In genomic region chr13:51523082-51523518, GRCh38 we compare ENCODE assay signal across 10 cellular contexts.
A peak's percentile ranks its signal among the peaks of the same experiment; 100 is the strongest.
DNase-seq lines count a peak whose midpoint lies in the region; ATAC-seq and TF ChIP-seq lines count a peak whose summit lies in the region.
"Had no signal": no experiment of that assay in that cellular context is flagged by ENCODE, and none has a peak within 500 bp of the region (broad histone marks: within the 10 kb centered on the region; RNA-seq: fewer than 3 reads in every experiment).

No MANE protein-coding gene starts in this region.

- H3K9ac ChIP-seq in DND-41 (ENCODE audit: low read depth, low read length): no peak overlapping the region
- H3K9ac ChIP-seq in PC-3 (ENCODE audit: low read length): peak overlapping the region; percentile 71
- no peak overlapping the region for H3K9ac ChIP-seq in endodermal cell (ENCODE audit: extremely low read depth, low read length, poor library complexity, severe bottlenecking)

- H3K36me3 ChIP-seq in DND-41 (ENCODE audit: insufficient read depth, low read length) (no peaks in the 10 kb centered on the region), PC-3 (ENCODE audit: low read depth, low read length) (no peaks in the 10 kb centered on the region), endodermal cell (ENCODE audit: control insufficient read depth, insufficient read depth, low read length) (no peaks in the 10 kb centered on the region)

- BruUV-seq in PC-3 (replicated peaks; lab: Mats Ljungman, UMichigan): no TSS peak

- intact Hi-C loops in PC-3 (cut with micrococcal nuclease): loop anchor here (5.0 kb wide), 1 partner anchor 71 kb away; the partner anchor contains the start of gene INTS6

- H3K4me3 Mint-ChIP-seq in naive thymus-derived CD8-positive, alpha-beta T cell: peak overlapping the region in 5 of 10 donors; percentile 14 to 28 (median 23)
- H3K4me3 Mint-ChIP-seq in endodermal cell: no peak overlapping the region
- H3K4me3 Mint-ChIP-seq: nephron had no signal

- H3K27me3 Mint-ChIP-seq in naive thymus-derived CD8-positive, alpha-beta T cell: no peaks in the 10 kb centered on the region
- H3K27me3 Mint-ChIP-seq in endodermal cell (ENCODE audit: insufficient read depth): no peaks in the 10 kb centered on the region

- H3K27ac ChIP-seq in DND-41 (ENCODE audit: low read length) (peak overlapping the region; percentile 57), PC-3 (ENCODE audit: low read length) (peak overlapping the region; percentile 93), endodermal cell (ENCODE audit: low read depth, low read length) (no peak overlapping the region)

- peaks cover 15% of the 10 kb centered on the region for H3K4me1 ChIP-seq in DND-41 (ENCODE audit: insufficient read depth, low read length)
- peaks cover 62% of the 10 kb centered on the region for H3K4me1 ChIP-seq in PC-3 (ENCODE audit: insufficient read depth, low read length)
- no peaks in the 10 kb centered on the region for H3K4me1 ChIP-seq in endodermal cell (ENCODE audit: control insufficient read depth, insufficient read depth, low read length)

- no peaks in the 10 kb centered on the region for H3F3A ChIP-seq in PC-3 (ENCODE audit: low read length, unreplicated experiment)

- H3K4me3 ChIP-seq in DND-41 (ENCODE audit: low read depth in 1 of 2, low read length in 2 of 2): no peak overlapping the region
- no peak overlapping the region for H3K4me3 ChIP-seq in PC-3 (ENCODE audit: low read length)
- no peak overlapping the region for H3K4me3 ChIP-seq in astrocyte of the spinal cord (ENCODE audit: low read depth, low read length)
- no peak overlapping the region for H3K4me3 ChIP-seq in endodermal cell (ENCODE audit: low read length)

- no peaks in the 10 kb centered on the region for H3K9me2 ChIP-seq in PC-3 (replicated peaks; ENCODE audit: low read length)

- WGBS in endodermal cell (ENCODE audit: insufficient coverage in 1 of 2, insufficient read length in 1 of 2), 2 experiments: 72% methylated on average over 4 of the region's 4 CpGs; no CpG with 5 or more reads in 1 of the 2 experiments

- TF ChIP-seq CTCF in DND-41 (IDR thresholded peaks at IDR 0.05; ENCODE audit: borderline replicate concordance, extremely low read depth, low read length, poor library complexity, severe bottlenecking): no peak
- TF ChIP-seq CTCF in PC-3 (conservative IDR thresholded peaks at IDR 0.05; ENCODE audit: low read depth, low read length): no peak
- no peak for TF ChIP-seq CTCF in astrocyte of the spinal cord (IDR thresholded peaks at IDR 0.05; ENCODE audit: low read depth, low read length)
- TF ChIP-seq CTCF in endodermal cell (conservative IDR thresholded peaks at IDR 0.05): no peak

- H3K27me3 ChIP-seq in DND-41 (ENCODE audit: insufficient read depth, low read length, poor library complexity) (no peaks in the 10 kb centered on the region), PC-3 (ENCODE audit: low read length) (no peaks in the 10 kb centered on the region), endodermal cell (ENCODE audit: control insufficient read depth, insufficient read depth, low read length, poor library complexity, severe bottlenecking) (no peaks in the 10 kb centered on the region)

- POLR2A ChIA-PET in PC-3 (lab: Charles Lee; ENCODE audit: unreplicated experiment): no interaction called here
- POLR2A ChIA-PET in naive thymus-derived CD8-positive, alpha-beta T cell (lab: Charles Lee): no interaction called here

- H3K9me3 ChIP-seq in DND-41 (ENCODE audit: insufficient read depth, low read length, severe bottlenecking) (no peaks in the 10 kb centered on the region), PC-3 (ENCODE audit: low read length) (no peaks in the 10 kb centered on the region), endodermal cell (ENCODE audit: control insufficient read depth, low read length) (no peaks in the 10 kb centered on the region)

- H3K9me3 Mint-ChIP-seq in naive thymus-derived CD8-positive, alpha-beta T cell: peaks cover 0 to 11% (median 0%) of the 10 kb centered on the region in 9 donors
- no peaks in the 10 kb centered on the region for H3K9me3 Mint-ChIP-seq in endodermal cell
- H3K9me3 Mint-ChIP-seq: nephron had no signal

- H4K20me1 ChIP-seq in DND-41 (ENCODE audit: insufficient read depth, low read length) (no peaks in the 10 kb centered on the region), PC-3 (ENCODE audit: low read length) (no peaks in the 10 kb centered on the region)

- peak; percentile 96 for ATAC-seq in DND-41 (ENCODE audit: insufficient read depth, low read depth)
- ATAC-seq in PC-3: peak; percentile 10; the same call in 1 of the 2 replicates
- ATAC-seq in naive thymus-derived CD8-positive, alpha-beta T cell: peak; percentile 47 to 57
- ATAC-seq in HG03045 (IDR thresholded peaks at IDR 0.05; ENCODE audit: unreplicated experiment): no peak

- CTCF ChIA-PET in PC-3 (lab: Charles Lee): no interaction called here

- DNase-seq in DND-41 (peak; percentile 76), PC-3 (peak; percentile 72), astrocyte of the spinal cord (ENCODE audit: low read depth, low spot score) (peak; percentile 60), DMS153 treated with DMSO at 0.1 percent for 48 hours (lab: John Stamatoyannopoulos, UW; ENCODE audit: unreplicated experiment) (no peak), endodermal cell (no peak), NCI-H128 (lab: John Stamatoyannopoulos, UW; ENCODE audit: unreplicated experiment) (no peak)
- DNase-seq in naive thymus-derived CD8-positive, alpha-beta T cell: peak in 4 of 10 donors; percentile 6 to 21 (median 18)
- DNase-seq: NCI-H1105 treated with DMSO at 0.1 percent for 48 hours had no signal

- peaks cover 10 to 26% (median 17%) of the 10 kb centered on the region in 4 donors for H3K4me1 Mint-ChIP-seq in naive thymus-derived CD8-positive, alpha-beta T cell
- H3K4me1 Mint-ChIP-seq in endodermal cell: no peaks in the 10 kb centered on the region
- H3K4me1 Mint-ChIP-seq: nephron had no signal

- in situ Hi-C loops in astrocyte of the spinal cord (cut with HindIII; ENCODE audit: low sequenced_read_pairs): no loop called here

- H2AFZ ChIP-seq in DND-41 (ENCODE audit: low read depth, low read length) (peak overlapping the region; percentile 63; the same call in 1 of the 2 replicates), PC-3 (ENCODE audit: low read length) (peak overlapping the region; percentile 71; the same call in 1 of the 2 replicates)

- peak overlapping the region; percentile 47; the same call in 1 of the 2 replicates for H3K4me2 ChIP-seq in DND-41 (ENCODE audit: insufficient read depth, low read length)
- H3K4me2 ChIP-seq in PC-3 (ENCODE audit: low read length): peak overlapping the region; percentile 43; the same call in 1 of the 2 replicates

- H3K79me2 ChIP-seq in DND-41 (ENCODE audit: insufficient read depth, low read length) (no peaks in the 10 kb centered on the region), PC-3 (ENCODE audit: low read length) (no peaks in the 10 kb centered on the region)

- H3K36me3 Mint-ChIP-seq in naive thymus-derived CD8-positive, alpha-beta T cell: peaks cover 0 to 6% (median 0%) of the 10 kb centered on the region in 3 donors
- H3K36me3 Mint-ChIP-seq in endodermal cell (ENCODE audit: low read depth): no peaks in the 10 kb centered on the region

- peak overlapping the region in 5 of 10 donors; percentile 5 to 52 (median 47) for H3K27ac Mint-ChIP-seq in naive thymus-derived CD8-positive, alpha-beta T cell
- H3K27ac Mint-ChIP-seq in endodermal cell: no peak overlapping the region
- H3K27ac Mint-ChIP-seq: nephron had no signal

Comparison
In these comparisons a context has a peak if more than half of its experiments do, and no peak if none do; other contexts are left out.
1. DNase-seq: peak in DND-41 (single experiment), PC-3 (single experiment) and astrocyte of the spinal cord (single experiment); none in DMS153 treated with DMSO at 0.1 percent for 48 hours (single experiment), endodermal cell (single experiment) and NCI-H128 (single experiment).